ENCODE assay signal across 1 cellular context in genomic region chr1:193754732-193755427, GRCh38.
TF ChIP-seq lines count a peak whose summit lies in the region.

No MANE protein-coding gene starts in this region.

TF ChIP-seq in SK-N-SH treated with all-trans-retinoic acid at 6 μM for 48 hours, 23 proteins besides CTCF, POLR2A, EP300 and RAD21 (continued from another document):
- TF ChIP-seq, protein P1, sequence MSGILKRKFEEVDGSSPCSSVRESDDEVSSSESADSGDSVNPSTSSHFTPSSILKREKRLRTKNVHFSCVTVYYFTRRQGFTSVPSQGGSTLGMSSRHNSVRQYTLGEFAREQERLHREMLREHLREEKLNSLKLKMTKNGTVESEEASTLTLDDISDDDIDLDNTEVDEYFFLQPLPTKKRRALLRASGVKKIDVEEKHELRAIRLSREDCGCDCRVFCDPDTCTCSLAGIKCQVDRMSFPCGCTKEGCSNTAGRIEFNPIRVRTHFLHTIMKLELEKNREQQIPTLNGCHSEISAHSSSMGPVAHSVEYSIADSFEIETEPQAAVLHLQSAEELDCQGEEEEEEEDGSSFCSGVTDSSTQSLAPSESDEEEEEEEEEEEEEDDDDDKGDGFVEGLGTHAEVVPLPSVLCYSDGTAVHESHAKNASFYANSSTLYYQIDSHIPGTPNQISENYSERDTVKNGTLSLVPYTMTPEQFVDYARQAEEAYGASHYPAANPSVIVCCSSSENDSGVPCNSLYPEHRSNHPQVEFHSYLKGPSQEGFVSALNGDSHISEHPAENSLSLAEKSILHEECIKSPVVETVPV (CRISPR knock-in tag; IDR thresholded peaks at IDR 0.05) = no peak
- TF ChIP-seq PATZ1 (CRISPR knock-in tag; IDR thresholded peaks at IDR 0.05; ENCODE audit: borderline replicate concordance) (no peak), ZC3H10 (CRISPR knock-in tag; IDR thresholded peaks at IDR 0.05) (no peak), ZFP3 (CRISPR knock-in tag; IDR thresholded peaks at IDR 0.05) (no peak), OSR1 (CRISPR knock-in tag; IDR thresholded peaks at IDR 0.05) (no peak), ZFP30 (CRISPR knock-in tag; IDR thresholded peaks at IDR 0.05) (no peak), ZNF8 (CRISPR knock-in tag; IDR thresholded peaks at IDR 0.05) (no peak)
